In the genomic region with DNA sequence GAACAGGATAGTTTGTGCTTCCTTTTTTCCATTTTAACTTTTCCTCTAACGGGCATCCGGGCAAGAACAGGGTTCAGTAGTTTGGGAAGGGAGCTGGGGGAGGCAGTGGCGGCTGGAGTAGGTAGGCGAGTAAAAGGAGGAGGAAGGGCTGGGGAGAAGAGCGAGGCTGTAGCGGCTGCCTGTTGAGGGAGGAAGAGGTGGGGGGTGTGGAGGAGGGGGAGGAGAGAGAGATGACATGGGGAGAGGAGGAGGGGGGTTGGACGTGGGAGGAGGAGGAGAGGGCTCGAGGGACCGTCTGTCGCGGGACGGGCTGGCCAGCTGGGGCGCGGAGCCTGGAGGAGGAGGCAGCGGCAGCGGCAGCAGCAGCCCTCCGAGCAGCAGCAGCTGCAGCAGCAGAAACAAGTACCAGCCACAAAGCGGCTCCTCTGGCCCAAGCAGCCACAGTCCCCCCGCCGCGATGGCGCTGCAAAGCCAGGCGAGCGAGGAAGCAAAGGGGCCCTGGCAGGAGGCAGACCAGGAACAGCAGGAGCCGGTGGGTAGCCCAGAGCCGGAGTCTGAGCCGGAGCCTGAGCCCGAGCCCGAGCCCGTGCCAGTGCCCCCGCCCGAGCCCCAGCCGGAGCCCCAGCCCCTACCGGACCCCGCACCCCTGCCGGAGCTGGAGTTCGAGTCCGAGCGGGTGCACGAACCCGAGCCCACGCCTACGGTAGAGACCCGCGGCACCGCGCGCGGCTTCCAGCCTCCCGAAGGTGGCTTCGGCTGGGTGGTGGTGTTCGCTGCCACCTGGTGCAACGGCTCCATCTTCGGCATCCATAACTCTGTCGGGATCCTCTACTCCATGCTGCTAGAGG, we compare ENCODE assay signal across 8 cellular contexts. TPM values are rescaled to one million over a fixed set of nuclear protein-coding genes. Genes with fewer than 3 reads are reported as not detected.
A peak's percentile ranks its signal among the peaks of the same experiment; 100 is the strongest.
DNase-seq lines count a peak whose midpoint lies in the region; ATAC-seq and TF ChIP-seq lines count a peak whose summit lies in the region.

Gene SLC16A2 (plus strand): TSS at position 313 of the 848 bp plus-strand sequence. CDS start 145 bp downstream, at position 458.

- ATAC-seq in activated B cell treated with CpG ODN at 0.5 μM for 24 hours (ENCODE audit: low read depth) (peak; percentile 62), HG03159 (IDR thresholded peaks at IDR 0.05; ENCODE audit: unreplicated experiment) (no peak), GM18517 (IDR thresholded peaks at IDR 0.05; ENCODE audit: unreplicated experiment) (no peak)

- H3K36me3 Mint-ChIP-seq in activated B cell treated with CpG ODN at 0.5 μM for 24 hours (ENCODE audit: low read depth) = no peaks in the 10 kb centered on the region
- no peaks in the 10 kb centered on the region for H3K36me3 Mint-ChIP-seq in dendritic cell treated with granulocyte-macrophage colony-stimulating factor and Interleukin-4, amounts not matched to agents 40 ng/mL and 50 ng/mL, for 4 days (ENCODE audit: low read depth)

- no peaks in the 10 kb centered on the region for H3K27me3 ChIP-seq in MG63

- CTCF ChIA-PET in activated B cell treated with CpG ODN at 0.5 μM for 24 hours (lab: Charles Lee) = no interaction called here

- DNase-seq in MG63 (peak; percentile 72), activated B cell treated with CpG ODN at 0.5 μM for 24 hours (peak; percentile 22), left kidney (ENCODE audit: low read depth, low spot score) (peak; percentile 96)
- peak; percentile 53 for DNase-seq in stimulated activated CD4-positive, alpha-beta T cell treated with anti-CD3 and anti-CD28 coated beads, Interleukin-15, amount 100 ng/mL, for 24 hours

- H3K36me3 ChIP-seq in ES-I3 (ENCODE audit: insufficient read depth, low read length) (no peaks in the 10 kb centered on the region), MG63 (no peaks in the 10 kb centered on the region)

- peak within 1 kb of the TSS; percentile 80 for H3K4me3 Mint-ChIP-seq in activated B cell treated with CpG ODN at 0.5 μM for 24 hours
- H3K4me3 Mint-ChIP-seq in dendritic cell treated with granulocyte-macrophage colony-stimulating factor and Interleukin-4, amounts not matched to agents 40 ng/mL and 50 ng/mL, for 4 days = peak within 1 kb of the TSS; percentile 73

- H3K9me3 ChIP-seq in ES-I3 (ENCODE audit: control insufficient read depth, insufficient read depth, low read length) = no peaks in the 10 kb centered on the region
- no peaks in the 10 kb centered on the region for H3K9me3 ChIP-seq in MG63

- H3K4me1 Mint-ChIP-seq in activated B cell treated with CpG ODN at 0.5 μM for 24 hours = peaks cover 15% of the 10 kb centered on the region
- H3K4me1 Mint-ChIP-seq in dendritic cell treated with granulocyte-macrophage colony-stimulating factor and Interleukin-4, amounts not matched to agents 40 ng/mL and 50 ng/mL, for 4 days (ENCODE audit: low read depth) = peaks cover 27% of the 10 kb centered on the region

- no peaks in the 10 kb centered on the region for H3K9me3 Mint-ChIP-seq in activated B cell treated with CpG ODN at 0.5 μM for 24 hours
- H3K9me3 Mint-ChIP-seq in dendritic cell treated with granulocyte-macrophage colony-stimulating factor and Interleukin-4, amounts not matched to agents 40 ng/mL and 50 ng/mL, for 4 days = no peaks in the 10 kb centered on the region

- peaks cover 22% of the 10 kb centered on the region for H3K27me3 Mint-ChIP-seq in activated B cell treated with CpG ODN at 0.5 μM for 24 hours
- peaks cover 52% of the 10 kb centered on the region for H3K27me3 Mint-ChIP-seq in dendritic cell treated with granulocyte-macrophage colony-stimulating factor and Interleukin-4, amounts not matched to agents 40 ng/mL and 50 ng/mL, for 4 days

- H3K4me3 ChIP-seq in MG63 = peak within 1 kb of the TSS; percentile 53

- intact Hi-C loops in activated B cell treated with CpG ODN at 0.5 μM for 24 hours (cut with micrococcal nuclease) = loop anchor here (5.0 kb wide), 2 partner anchors 116 to 191 kb away; partner anchors contain the start of gene RLIM
- intact Hi-C loops in dendritic cell treated with granulocyte-macrophage colony-stimulating factor and Interleukin-4, amounts not matched to agents 40 ng/mL and 50 ng/mL, for 4 days (cut with micrococcal nuclease) = no loop called here

- H3K9ac ChIP-seq in ES-I3 (ENCODE audit: low read depth, low read length) = peak within 1 kb of the TSS; percentile 61

- no peak for TF ChIP-seq CTCF in activated B cell treated with CpG ODN at 0.5 μM for 24 hours (IDR thresholded peaks at IDR 0.05)

- POLR2A ChIA-PET in activated B cell treated with CpG ODN at 0.5 μM for 24 hours (lab: Charles Lee) = no interaction called here

- no peak within 1 kb of the TSS for H3K27ac Mint-ChIP-seq in activated B cell treated with CpG ODN at 0.5 μM for 24 hours
- no peak within 1 kb of the TSS for H3K27ac Mint-ChIP-seq in dendritic cell treated with granulocyte-macrophage colony-stimulating factor and Interleukin-4, amounts not matched to agents 40 ng/mL and 50 ng/mL, for 4 days

- H3K4me1 ChIP-seq in ES-I3 (ENCODE audit: insufficient read depth, low read length) = peaks cover 12% of the 10 kb centered on the region

RNA-seq across cellular contexts. Expression of gene SLC16A2, which starts in this region (rescaled TPM):
- 2.0 and 6.2 TPM in 2 replicates for total RNA-seq in MG63 (2014; rRNA removed; shearing (Covaris generic); ENCODE audit: low replicate concordance)
- not detected in 2 replicates for total RNA-seq in activated B cell treated with CpG ODN at 0.5 μM for 24 hours

Comparison
In these comparisons a context has a peak if more than half of its experiments do, and no peak if none do; other contexts are left out.
1. Peak in DNase-seq and ATAC-seq in activated B cell treated with CpG ODN at 0.5 μM for 24 hours; RNA of the gene not detected or under 1 TPM.
2. DNase-seq: peak in every context shown above with its lines; median percentile 96 in left kidney; 72 in MG63; 53 in stimulated activated CD4-positive, alpha-beta T cell treated with anti-CD3 and anti-CD28 coated beads, Interleukin-15, amount 100 ng/mL, for 24 hours; 22 in activated B cell treated with CpG ODN at 0.5 μM for 24 hours.